1 cellular context compared by ENCODE assay signal in the genomic region with DNA sequence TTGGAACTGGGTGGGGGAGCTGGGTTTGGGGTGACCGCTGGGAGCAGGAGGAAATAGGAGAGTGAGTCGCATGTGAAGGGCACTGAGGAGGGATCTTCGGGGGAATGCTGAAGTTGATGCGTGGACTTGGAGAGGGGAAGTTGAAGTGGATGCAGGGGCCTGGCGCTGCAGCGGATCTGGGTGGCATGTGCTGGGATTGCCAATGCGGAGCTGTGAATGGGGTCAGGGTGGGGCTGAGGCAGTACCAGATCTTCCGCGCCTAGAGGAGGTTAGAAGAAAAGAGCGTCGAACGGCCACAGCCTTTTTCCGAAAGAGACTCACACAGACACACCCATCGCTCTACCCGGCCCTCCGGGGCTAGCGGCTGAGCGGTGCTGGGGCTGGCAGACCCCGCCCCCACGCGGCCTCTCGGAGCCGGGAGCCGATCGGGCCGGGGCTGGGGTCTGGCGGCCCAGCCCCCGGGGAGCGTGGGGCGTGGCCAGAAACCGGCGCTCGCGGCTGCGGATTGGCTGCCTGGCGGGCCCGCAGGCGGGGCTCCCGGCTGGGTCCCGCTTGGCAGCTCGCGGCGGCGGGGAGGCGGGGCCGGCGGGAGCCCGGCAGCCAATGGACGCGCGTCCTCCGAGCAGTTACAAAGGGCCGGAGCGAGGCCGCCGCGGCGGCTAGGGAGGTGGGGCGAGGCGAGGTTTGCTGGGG.
TF ChIP-seq lines count a peak whose summit lies in the region.

TGFBR1 (plus strand) TSS at position 655 of the 693 bp plus-strand sequence. CDS start 93 bp downstream, outside the sequence.

TF ChIP-seq in HepG2, 621 proteins besides CTCF, POLR2A, EP300 and RAD21 (continued from another document and continues in another):
- TF ChIP-seq, protein P1, sequence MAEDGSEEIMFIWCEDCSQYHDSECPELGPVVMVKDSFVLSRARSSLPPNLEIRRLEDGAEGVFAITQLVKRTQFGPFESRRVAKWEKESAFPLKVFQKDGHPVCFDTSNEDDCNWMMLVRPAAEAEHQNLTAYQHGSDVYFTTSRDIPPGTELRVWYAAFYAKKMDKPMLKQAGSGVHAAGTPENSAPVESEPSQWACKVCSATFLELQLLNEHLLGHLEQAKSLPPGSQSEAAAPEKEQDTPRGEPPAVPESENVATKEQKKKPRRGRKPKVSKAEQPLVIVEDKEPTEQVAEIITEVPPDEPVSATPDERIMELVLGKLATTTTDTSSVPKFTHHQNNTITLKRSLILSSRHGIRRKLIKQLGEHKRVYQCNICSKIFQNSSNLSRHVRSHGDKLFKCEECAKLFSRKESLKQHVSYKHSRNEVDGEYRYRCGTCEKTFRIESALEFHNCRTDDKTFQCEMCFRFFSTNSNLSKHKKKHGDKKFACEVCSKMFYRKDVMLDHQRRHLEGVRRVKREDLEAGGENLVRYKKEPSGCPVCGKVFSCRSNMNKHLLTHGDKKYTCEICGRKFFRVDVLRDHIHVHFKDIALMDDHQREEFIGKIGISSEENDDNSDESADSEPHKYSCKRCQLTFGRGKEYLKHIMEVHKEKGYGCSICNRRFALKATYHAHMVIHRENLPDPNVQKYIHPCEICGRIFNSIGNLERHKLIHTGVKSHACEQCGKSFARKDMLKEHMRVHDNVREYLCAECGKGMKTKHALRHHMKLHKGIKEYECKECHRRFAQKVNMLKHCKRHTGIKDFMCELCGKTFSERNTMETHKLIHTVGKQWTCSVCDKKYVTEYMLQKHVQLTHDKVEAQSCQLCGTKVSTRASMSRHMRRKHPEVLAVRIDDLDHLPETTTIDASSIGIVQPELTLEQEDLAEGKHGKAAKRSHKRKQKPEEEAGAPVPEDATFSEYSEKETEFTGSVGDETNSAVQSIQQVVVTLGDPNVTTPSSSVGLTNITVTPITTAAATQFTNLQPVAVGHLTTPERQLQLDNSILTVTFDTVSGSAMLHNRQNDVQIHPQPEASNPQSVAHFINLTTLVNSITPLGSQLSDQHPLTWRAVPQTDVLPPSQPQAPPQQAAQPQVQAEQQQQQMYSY (CRISPR knock-in tag; IDR thresholded peaks at IDR 0.05), result no peak; the same call in 1 of the 2 replicates
- TF ChIP-seq TOE1 (CRISPR knock-in tag; IDR thresholded peaks at IDR 0.05) (no peak), POLR2AphosphoS2 (IDR thresholded peaks at IDR 0.05; ENCODE audit: low read depth, low read length) (no peak), ZNF546 (CRISPR knock-in tag; conservative IDR thresholded peaks at IDR 0.05) (no peak), DR1 (CRISPR knock-in tag; IDR thresholded peaks at IDR 0.05) (peak; percentile 52; the same call in 1 of the 2 replicates), ZNF891 (CRISPR knock-in tag; IDR thresholded peaks at IDR 0.05) (no peak), KDM1A (CRISPR knock-in tag; IDR thresholded peaks at IDR 0.05) (no peak), ARID4A (CRISPR knock-in tag; IDR thresholded peaks at IDR 0.05; ENCODE audit: borderline replicate concordance) (no peak; the same call in 1 of the 2 replicates), ADNP (CRISPR knock-in tag; IDR thresholded peaks at IDR 0.05) (no peak), DZIP1 (CRISPR knock-in tag; IDR thresholded peaks at IDR 0.05) (no peak), ZNF570 (CRISPR knock-in tag; IDR thresholded peaks at IDR 0.05; ENCODE audit: borderline replicate concordance) (no peak), NFYB (CRISPR knock-in tag; IDR thresholded peaks at IDR 0.05) (peak; percentile 54), CCAR2 (optimal IDR thresholded peaks at IDR 0.05; ENCODE audit: low read depth, low read length) (no peak), ZNF850 (CRISPR knock-in tag; conservative IDR thresholded peaks at IDR 0.05) (no peak), HOXA3 (CRISPR knock-in tag; IDR thresholded peaks at IDR 0.05) (peak; percentile 37; the same call in 1 of the 2 replicates), AHR (CRISPR knock-in tag; IDR thresholded peaks at IDR 0.05) (no peak), ZSCAN21 (CRISPR knock-in tag; IDR thresholded peaks at IDR 0.05; ENCODE audit: borderline replicate concordance) (no peak), ZFY (CRISPR knock-in tag; IDR thresholded peaks at IDR 0.05) (peak; percentile 78), ZKSCAN8 (CRISPR knock-in tag; IDR thresholded peaks at IDR 0.05; ENCODE audit: borderline replicate concordance) (no peak), TAF1 (CRISPR knock-in tag; IDR thresholded peaks at IDR 0.05) (peak; percentile 45), ZBTB20 (CRISPR knock-in tag; IDR thresholded peaks at IDR 0.05; ENCODE audit: borderline replicate concordance, low read depth) (no peak), SRSF1 (optimal IDR thresholded peaks at IDR 0.05; ENCODE audit: low read depth, low read length) (no peak), ZNF205 (CRISPR knock-in tag; IDR thresholded peaks at IDR 0.05) (no peak; the same call in 1 of the 2 replicates), GABPB1 (CRISPR knock-in tag; IDR thresholded peaks at IDR 0.05) (peak; percentile 36; the same call in 1 of the 2 replicates), ZNF780A (CRISPR knock-in tag; IDR thresholded peaks at IDR 0.05) (no peak), ISL2 (CRISPR knock-in tag; IDR thresholded peaks at IDR 0.05) (no peak), SP4 (CRISPR knock-in tag; IDR thresholded peaks at IDR 0.05) (peak; percentile 79), CBX5 (CRISPR knock-in tag; IDR thresholded peaks at IDR 0.05; ENCODE audit: borderline replicate concordance) (no peak), REL (CRISPR knock-in tag; conservative IDR thresholded peaks at IDR 0.05) (no peak), KDM5B (CRISPR knock-in tag; IDR thresholded peaks at IDR 0.05; ENCODE audit: borderline replicate concordance) (0 out of 2 replicates have a peak, but pooled peaks have one; percentile 49), ZNF382 (CRISPR knock-in tag; IDR thresholded peaks at IDR 0.05; ENCODE audit: borderline replicate concordance) (no peak), ESRRA (CRISPR knock-in tag; IDR thresholded peaks at IDR 0.05; ENCODE audit: low read depth) (0 out of 2 replicates have a peak, but pooled peaks have one; percentile 16), ZNF614 (CRISPR knock-in tag; IDR thresholded peaks at IDR 0.05; ENCODE audit: borderline replicate concordance) (no peak), ZNF530 (CRISPR knock-in tag; IDR thresholded peaks at IDR 0.05; ENCODE audit: low read depth) (no peak), MNT (IDR thresholded peaks at IDR 0.05) (no peak), SRSF9 (IDR thresholded peaks at IDR 0.05; ENCODE audit: borderline replicate concordance, insufficient read depth, low read depth, low read length, poor library complexity, severe bottlenecking) (no peak), MAF1 (CRISPR knock-in tag; IDR thresholded peaks at IDR 0.05; ENCODE audit: borderline replicate concordance) (no peak), ZNF496 (CRISPR knock-in tag; IDR thresholded peaks at IDR 0.05; ENCODE audit: insufficient replicate concordance) (no peak)
- TF ChIP-seq, protein P2, sequence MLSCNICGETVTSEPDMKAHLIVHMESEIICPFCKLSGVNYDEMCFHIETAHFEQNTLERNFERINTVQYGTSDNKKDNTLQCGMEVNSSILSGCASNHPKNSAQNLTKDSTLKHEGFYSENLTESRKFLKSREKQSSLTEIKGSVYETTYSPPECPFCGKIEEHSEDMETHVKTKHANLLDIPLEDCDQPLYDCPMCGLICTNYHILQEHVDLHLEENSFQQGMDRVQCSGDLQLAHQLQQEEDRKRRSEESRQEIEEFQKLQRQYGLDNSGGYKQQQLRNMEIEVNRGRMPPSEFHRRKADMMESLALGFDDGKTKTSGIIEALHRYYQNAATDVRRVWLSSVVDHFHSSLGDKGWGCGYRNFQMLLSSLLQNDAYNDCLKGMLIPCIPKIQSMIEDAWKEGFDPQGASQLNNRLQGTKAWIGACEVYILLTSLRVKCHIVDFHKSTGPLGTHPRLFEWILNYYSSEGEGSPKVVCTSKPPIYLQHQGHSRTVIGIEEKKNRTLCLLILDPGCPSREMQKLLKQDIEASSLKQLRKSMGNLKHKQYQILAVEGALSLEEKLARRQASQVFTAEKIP (CRISPR knock-in tag; IDR thresholded peaks at IDR 0.05; ENCODE audit: borderline replicate concordance), result no peak
- TF ChIP-seq, protein P3, sequence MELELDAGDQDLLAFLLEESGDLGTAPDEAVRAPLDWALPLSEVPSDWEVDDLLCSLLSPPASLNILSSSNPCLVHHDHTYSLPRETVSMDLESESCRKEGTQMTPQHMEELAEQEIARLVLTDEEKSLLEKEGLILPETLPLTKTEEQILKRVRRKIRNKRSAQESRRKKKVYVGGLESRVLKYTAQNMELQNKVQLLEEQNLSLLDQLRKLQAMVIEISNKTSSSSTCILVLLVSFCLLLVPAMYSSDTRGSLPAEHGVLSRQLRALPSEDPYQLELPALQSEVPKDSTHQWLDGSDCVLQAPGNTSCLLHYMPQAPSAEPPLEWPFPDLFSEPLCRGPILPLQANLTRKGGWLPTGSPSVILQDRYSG (CRISPR knock-in tag; IDR thresholded peaks at IDR 0.05), result peak; percentile 40; the same call in 1 of the 2 replicates
- TF ChIP-seq, protein P4, sequence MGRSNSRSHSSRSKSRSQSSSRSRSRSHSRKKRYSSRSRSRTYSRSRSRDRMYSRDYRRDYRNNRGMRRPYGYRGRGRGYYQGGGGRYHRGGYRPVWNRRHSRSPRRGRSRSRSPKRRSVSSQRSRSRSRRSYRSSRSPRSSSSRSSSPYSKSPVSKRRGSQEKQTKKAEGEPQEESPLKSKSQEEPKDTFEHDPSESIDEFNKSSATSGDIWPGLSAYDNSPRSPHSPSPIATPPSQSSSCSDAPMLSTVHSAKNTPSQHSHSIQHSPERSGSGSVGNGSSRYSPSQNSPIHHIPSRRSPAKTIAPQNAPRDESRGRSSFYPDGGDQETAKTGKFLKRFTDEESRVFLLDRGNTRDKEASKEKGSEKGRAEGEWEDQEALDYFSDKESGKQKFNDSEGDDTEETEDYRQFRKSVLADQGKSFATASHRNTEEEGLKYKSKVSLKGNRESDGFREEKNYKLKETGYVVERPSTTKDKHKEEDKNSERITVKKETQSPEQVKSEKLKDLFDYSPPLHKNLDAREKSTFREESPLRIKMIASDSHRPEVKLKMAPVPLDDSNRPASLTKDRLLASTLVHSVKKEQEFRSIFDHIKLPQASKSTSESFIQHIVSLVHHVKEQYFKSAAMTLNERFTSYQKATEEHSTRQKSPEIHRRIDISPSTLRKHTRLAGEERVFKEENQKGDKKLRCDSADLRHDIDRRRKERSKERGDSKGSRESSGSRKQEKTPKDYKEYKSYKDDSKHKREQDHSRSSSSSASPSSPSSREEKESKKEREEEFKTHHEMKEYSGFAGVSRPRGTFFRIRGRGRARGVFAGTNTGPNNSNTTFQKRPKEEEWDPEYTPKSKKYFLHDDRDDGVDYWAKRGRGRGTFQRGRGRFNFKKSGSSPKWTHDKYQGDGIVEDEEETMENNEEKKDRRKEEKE (IDR thresholded peaks at IDR 0.05), result no peak
